In genomic region chr5:29905626-29906353, GRCh38 we compare ENCODE assay signal across 2 cellular contexts.
TF ChIP-seq lines count a peak whose summit lies in the region.

No MANE protein-coding gene starts in this region.

TF ChIP-seq in A549, 52 proteins besides CTCF, POLR2A, EP300 and RAD21 (continued from another document):
- TF ChIP-seq ELK1 (IDR thresholded peaks at IDR 0.05; ENCODE audit: low read depth, low read length) (no peak), CBX2 (IDR thresholded peaks at IDR 0.05; ENCODE audit: borderline replicate concordance, low read depth) (no peak), RARB (CRISPR knock-in tag; IDR thresholded peaks at IDR 0.05) (no peak), HDAC2 (IDR thresholded peaks at IDR 0.05) (no peak), POLR2AphosphoS2 (conservative IDR thresholded peaks at IDR 0.05; ENCODE audit: low read length) (no peak), JUN (IDR thresholded peaks at IDR 0.05) (no peak), ESRRA (IDR thresholded peaks at IDR 0.05; ENCODE audit: borderline replicate concordance, low read length) (no peak), BCL3 (IDR thresholded peaks at IDR 0.05) (no peak), KDM5A (IDR thresholded peaks at IDR 0.05) (no peak)
TF ChIP-seq in A549: peak in this region for 0.

TF ChIP-seq in GM23338, 12 proteins besides CTCF, POLR2A, EP300 and RAD21 (continued from another document):
- TF ChIP-seq ZNF462 (CRISPR knock-in tag; IDR thresholded peaks at IDR 0.05) (no peak), JUNB (IDR thresholded peaks at IDR 0.05; ENCODE audit: unreplicated experiment) (no peak), EZH2phosphoT487 (IDR thresholded peaks at IDR 0.05; ENCODE audit: unreplicated experiment) (no peak), ZNF331 (CRISPR knock-in tag; IDR thresholded peaks at IDR 0.05; ENCODE audit: low read depth) (no peak), POLR2AphosphoS5 (IDR thresholded peaks at IDR 0.05; ENCODE audit: low read depth) (no peak), ZNF114 (CRISPR knock-in tag; IDR thresholded peaks at IDR 0.05) (no peak), ETS1 (IDR thresholded peaks at IDR 0.05) (no peak), EZH2 (IDR thresholded peaks at IDR 0.05; ENCODE audit: low read depth, unreplicated experiment) (no peak), NANOG (IDR thresholded peaks at IDR 0.05; ENCODE audit: borderline replicate concordance) (no peak), CREB1 (CRISPR knock-in tag; IDR thresholded peaks at IDR 0.05; ENCODE audit: low read depth) (no peak)
